13 cellular contexts compared by ENCODE assay signal in genomic region chr12:62468935-62469334, GRCh38. TPM values are rescaled to one million over a fixed set of nuclear protein-coding genes. Genes with fewer than 3 reads are reported as not detected.
DNase-seq lines count a peak whose midpoint lies in the region; ATAC-seq and TF ChIP-seq lines count a peak whose summit lies in the region.
"Had no signal": no experiment of that assay in that cellular context is flagged by ENCODE, and none has a peak within 500 bp of the region (broad histone marks: within the 10 kb centered on the region; RNA-seq: fewer than 3 reads in every experiment).

No MANE protein-coding gene starts in this region.

- no peak for TF ChIP-seq CTCF in BE2C (IDR thresholded peaks at IDR 0.05; ENCODE audit: low read depth, low read length)
- no peak for TF ChIP-seq CTCF in ascending aorta (IDR thresholded peaks at IDR 0.05)
- no peak for TF ChIP-seq CTCF in nephron (IDR thresholded peaks at IDR 0.05; ENCODE audit: unreplicated experiment in 3 of 3)

- no peak overlapping the region for H3K27ac ChIP-seq in ascending aorta

- H3K36me3 ChIP-seq in BE2C (no peaks in the 10 kb centered on the region), HAP-1 (replicated peaks) (peaks cover 4% of the 10 kb centered on the region), ascending aorta (no peaks in the 10 kb centered on the region)

- intact Hi-C loops in ascending aorta (cut with DNase I): loop anchor here (10.0 kb wide), 2 partner anchors 326 to 1376 kb away; partner anchors contain the start of gene SRGAP1

- H3K27ac Mint-ChIP-seq in nephron: no peak overlapping the region
- H3K27ac Mint-ChIP-seq: activated naive CD4-positive, alpha-beta T cell treated with anti-CD3 and anti-CD28 coated beads for 36 hours had no signal

- H3K4me1 ChIP-seq in BE2C (no peaks in the 10 kb centered on the region), HAP-1 (peaks cover 4% of the 10 kb centered on the region; the same call in 1 of the 2 replicates), ascending aorta (peaks cover 0 to 18% of the 10 kb centered on the region in 2 donors)

- peaks cover 18% of the 10 kb centered on the region for H3K4me1 Mint-ChIP-seq in nephron

- no peaks in the 10 kb centered on the region for H3K27me3 Mint-ChIP-seq in nephron (ENCODE audit: low read depth)

- peak overlapping the region; percentile 54 to 72 (median 55) for H3K4me3 Mint-ChIP-seq in nephron
- H3K4me3 Mint-ChIP-seq: activated naive CD4-positive, alpha-beta T cell treated with anti-CD3 and anti-CD28 coated beads for 36 hours had no signal

- no peaks in the 10 kb centered on the region for H3K9me3 Mint-ChIP-seq in nephron
- H3K9me3 Mint-ChIP-seq: activated naive CD4-positive, alpha-beta T cell treated with anti-CD3 and anti-CD28 coated beads for 36 hours had no signal

- H3K4me3 ChIP-seq in BE2C (ENCODE audit: low read depth, low read length) (peak overlapping the region; percentile 97; the same call in 1 of the 2 replicates), HAP-1 (peak overlapping the region; percentile 98), ascending aorta (peak overlapping the region; percentile 20 to 95)

- ATAC-seq in HG03139 (IDR thresholded peaks at IDR 0.05; ENCODE audit: unreplicated experiment): no peak

- peaks cover 4% of the 10 kb centered on the region for H3K36me3 Mint-ChIP-seq in nephron (ENCODE audit: low read depth)

- no peaks in the 10 kb centered on the region for H3K27me3 ChIP-seq in BE2C
- no peaks in the 10 kb centered on the region for H3K27me3 ChIP-seq in HAP-1 (ENCODE audit: low read depth)
- no peaks in the 10 kb centered on the region for H3K27me3 ChIP-seq in ascending aorta

- H3K9me3 ChIP-seq in BE2C: no peaks in the 10 kb centered on the region
- H3K9me3 ChIP-seq in HAP-1: peaks cover 5% of the 10 kb centered on the region; the same call in 1 of the 2 replicates
- no peaks in the 10 kb centered on the region for H3K9me3 ChIP-seq in ascending aorta

- in situ Hi-C loops in HAP-1 (cut with MboI; ENCODE audit: low sequenced_read_pairs): no loop called here
- in situ Hi-C loops in KBM-7 (cut with MboI; ENCODE audit: low pct_unique_long_range_greater_than_20kb, low sequenced_read_pairs): no loop called here

- DNase-seq in BE2C (no peak), HAP-1 (ENCODE audit: low spot score in 2 of 2) (peak in 1 of 2 experiments; percentile 17), ascending aorta (ENCODE audit: low spot score in 2 of 2) (no peak), KBM-7 (no peak), GM19238 (ENCODE audit: insufficient read length, low spot score) (no peak), NCI-H2081 (lab: John Stamatoyannopoulos, UW) (no peak)
- DNase-seq: activated naive CD4-positive, alpha-beta T cell treated with anti-CD3 and anti-CD28 coated beads for 36 hours; foreskin melanocyte; NCI-H524 treated with DMSO at 0.1 percent for 48 hours; stimulated activated CD4-positive, alpha-beta T cell treated with anti-CD3 and anti-CD28 coated beads, Interleukin-4, amount 100 ng/mL, for 24 hours; T-helper 9 cell had no signal

RNA-seq across cellular contexts. Expression of gene MON2, which starts 2.3 kb away (rescaled TPM):
- polyA plus RNA-seq in BE2C (2012; ENCODE audit: insufficient read depth, insufficient read length, low read depth): 12.4 TPM
- total RNA-seq in ascending aorta: 14.4 TPM
